Comparison of ENCODE assay signal across 10 cellular contexts in genomic region chr6:71478834-71479541, GRCh38.
DNase-seq lines count a peak whose midpoint lies in the region; ATAC-seq, FAIRE-seq and TF ChIP-seq lines count a peak whose summit lies in the region.
"Had no signal": no experiment of that assay in that cellular context is flagged by ENCODE, and none has a peak within 500 bp of the region (broad histone marks: within the 10 kb centered on the region; RNA-seq: fewer than 3 reads in every experiment).

No MANE protein-coding gene starts in this region.

- H3K27me3 ChIP-seq in gastrocnemius medialis, result no peaks in the 10 kb centered on the region

- no peak for DNase-seq in H54 (ENCODE audit: insufficient read length, low spot score)
- DNase-seq in left cardiac atrium, result no peak
- no peak for DNase-seq in gastrocnemius medialis
- no peak for DNase-seq in NOMO-1 treated with DMSO at 0.1 percent for 48 hours (lab: John Stamatoyannopoulos, UW; ENCODE audit: unreplicated experiment)
- DNase-seq in amygdala (lab: John Stamatoyannopoulos, UW), result no peak
- no peak for DNase-seq in germinal center (ENCODE audit: low spot score)
- no peak for DNase-seq in middle frontal gyrus (ENCODE audit: extremely low spot score, low spot score)
- DNase-seq: activated naive CD8-positive, alpha-beta T cell treated with anti-CD3 and anti-CD28 coated beads for 36 hours; NCI-H1930 had no signal

- no peaks in the 10 kb centered on the region for H3K9me3 ChIP-seq in gastrocnemius medialis

- peak overlapping the region; percentile 44 to 71 (median 60) for H3K27ac ChIP-seq in gastrocnemius medialis

- H3K27ac Mint-ChIP-seq in activated T-helper 17 cell treated with anti-CD3 and anti-CD28 coated beads, Interleukin-2, amount 50 U/mL, for 72 hours, result no peak overlapping the region
- H3K27ac Mint-ChIP-seq: activated naive CD8-positive, alpha-beta T cell treated with anti-CD3 and anti-CD28 coated beads for 36 hours had no signal

- no peaks in the 10 kb centered on the region for H3K36me3 ChIP-seq in gastrocnemius medialis

- TF ChIP-seq POLR2A in H54 (IDR thresholded peaks at IDR 0.05; ENCODE audit: low read depth, low read length), result no peak
- TF ChIP-seq POLR2A in gastrocnemius medialis (IDR thresholded peaks at IDR 0.05), result no peak

- TF ChIP-seq CTCF in gastrocnemius medialis (IDR thresholded peaks at IDR 0.05 in 4 of 5, conservative IDR thresholded peaks at IDR 0.05 in 1 of 5), result no peak

- H3K27me3 Mint-ChIP-seq in activated T-helper 17 cell treated with anti-CD3 and anti-CD28 coated beads, Interleukin-2, amount 50 U/mL, for 72 hours, result peaks cover 2% of the 10 kb centered on the region
- H3K27me3 Mint-ChIP-seq: activated naive CD8-positive, alpha-beta T cell treated with anti-CD3 and anti-CD28 coated beads for 36 hours had no signal

- intact Hi-C loops in left cardiac atrium (cut with DNase I), result no loop called here
- intact Hi-C loops in gastrocnemius medialis (cut with DNase I; ENCODE audit: low total_unique reads), result no loop called here

- in situ Hi-C loops in gastrocnemius medialis (cut with MboI; ENCODE audit: low sequenced_read_pairs in 4 of 4), result no loop called here

- peak; percentile 98 for FAIRE-seq in H54 (lab: Jason Lieb, UNC)

- no peaks in the 10 kb centered on the region for H3K9me3 Mint-ChIP-seq in activated T-helper 17 cell treated with anti-CD3 and anti-CD28 coated beads, Interleukin-2, amount 50 U/mL, for 72 hours
- H3K9me3 Mint-ChIP-seq: activated naive CD8-positive, alpha-beta T cell treated with anti-CD3 and anti-CD28 coated beads for 36 hours had no signal

- H3K4me3 ChIP-seq in gastrocnemius medialis, result no peak overlapping the region

- ATAC-seq in activated T-helper 17 cell treated with anti-CD3 and anti-CD28 coated beads, Interleukin-2, amount 50 U/mL, for 72 hours (replicated peaks), result peak; percentile 40
- ATAC-seq in left cardiac atrium (peak; percentile 57 to 66), gastrocnemius medialis (peak; percentile 54 to 70)

- H3K4me3 Mint-ChIP-seq in activated T-helper 17 cell treated with anti-CD3 and anti-CD28 coated beads, Interleukin-2, amount 50 U/mL, for 72 hours, result no peak overlapping the region
- H3K4me3 Mint-ChIP-seq: activated naive CD8-positive, alpha-beta T cell treated with anti-CD3 and anti-CD28 coated beads for 36 hours had no signal

- H3K4me1 Mint-ChIP-seq in activated T-helper 17 cell treated with anti-CD3 and anti-CD28 coated beads, Interleukin-2, amount 50 U/mL, for 72 hours, result no peaks in the 10 kb centered on the region
- H3K4me1 Mint-ChIP-seq: activated naive CD8-positive, alpha-beta T cell treated with anti-CD3 and anti-CD28 coated beads for 36 hours had no signal

- H3K4me1 ChIP-seq in gastrocnemius medialis, result peaks cover 0 to 22% of the 10 kb centered on the region in 2 donors

- no peaks in the 10 kb centered on the region for H3K36me3 Mint-ChIP-seq in activated T-helper 17 cell treated with anti-CD3 and anti-CD28 coated beads, Interleukin-2, amount 50 U/mL, for 72 hours (ENCODE audit: low read depth)
- H3K36me3 Mint-ChIP-seq: activated naive CD8-positive, alpha-beta T cell treated with anti-CD3 and anti-CD28 coated beads for 36 hours had no signal
